ENCODE assay signal across 7 cellular contexts in the genomic region with DNA sequence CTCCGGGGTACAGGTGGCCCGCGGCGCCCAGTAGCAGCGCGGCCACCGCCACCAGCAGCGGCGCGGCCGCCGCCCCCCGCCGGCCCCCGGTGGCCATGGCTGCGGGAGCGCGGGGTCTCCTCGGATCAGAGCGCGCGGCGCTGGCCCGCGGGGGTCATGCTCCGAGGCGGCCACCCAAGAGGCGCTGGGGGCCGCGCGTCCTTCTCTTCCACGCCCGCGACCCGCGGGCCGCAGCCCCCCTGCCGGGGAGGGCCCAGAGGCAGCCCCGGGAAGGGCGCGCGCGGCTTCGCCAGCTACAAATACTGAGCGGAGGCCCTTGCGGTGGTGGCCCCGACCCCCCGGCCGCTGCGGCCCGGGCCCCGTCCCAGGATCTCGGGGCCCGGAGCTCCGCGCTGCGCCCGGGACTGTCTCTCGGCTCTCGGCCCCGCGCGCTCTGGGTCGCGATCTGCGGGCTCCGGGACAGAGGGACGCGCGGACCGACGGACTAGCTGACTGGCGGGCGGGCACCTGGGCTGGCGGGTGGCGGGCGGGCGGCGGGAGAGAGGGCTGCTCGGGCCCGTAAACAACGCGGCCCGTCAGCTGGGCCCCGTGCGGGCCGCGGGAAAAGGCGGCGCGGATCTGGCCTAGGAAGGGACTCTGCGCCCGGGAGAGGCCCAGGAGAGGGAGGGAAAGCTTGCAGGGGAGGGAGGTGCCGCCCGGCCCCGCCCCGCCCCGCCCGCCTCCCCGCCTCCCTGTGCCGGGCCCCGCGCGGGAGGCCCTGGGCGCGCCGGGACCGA. TPM values are rescaled to one million over a fixed set of nuclear protein-coding genes. Genes with fewer than 3 reads are reported as not detected.
DNase-seq lines count a peak whose midpoint lies in the region; ATAC-seq and TF ChIP-seq lines count a peak whose summit lies in the region.

A gene (minus strand): TSS at position 620 of the 776 bp plus-strand sequence. CDS start 523 bp downstream, at position 97.

- intact Hi-C loops in left colon (cut with DNase I, micrococcal nuclease), result loop anchor here in 1 of 2 donors (10.0 kb wide), 1 partner anchor 99 kb away; no protein-coding TSS in a partner anchor

- peak; percentile 84 for ATAC-seq in GM18511 (IDR thresholded peaks at IDR 0.05; ENCODE audit: unreplicated experiment)
- peak; percentile 53 for ATAC-seq in HG03103 (IDR thresholded peaks at IDR 0.05; ENCODE audit: low read depth, unreplicated experiment)
- peak; percentile 89 for ATAC-seq in left colon

- H3K4me3 ChIP-seq in coronary artery, result peak within 1 kb of the TSS; percentile 91

- H3K27ac ChIP-seq in coronary artery, result peak within 1 kb of the TSS; percentile 95

- no peak for TF ChIP-seq CTCF in coronary artery (IDR thresholded peaks at IDR 0.05)

- DNase-seq in NCI-H2171 (lab: John Stamatoyannopoulos, UW), result peak; percentile 87
- DNase-seq in activated CD4-positive, CD25-positive, alpha-beta regulatory T cell treated with anti-CD3 and anti-CD28 coated beads, Interleukin-2, amount 50 U/mL, for 72 hours, result peak; percentile 33
- peak; percentile 90 for DNase-seq in coronary artery (ENCODE audit: low spot score)
- DNase-seq in left colon, result peak; percentile 88 to 89
- peak; percentile 56 to 58 for DNase-seq in stimulated activated CD4-positive, alpha-beta T cell treated with anti-CD3 and anti-CD28 coated beads, Interleukin-15, amount 100 ng/mL, for 48 hours (ENCODE audit: low read depth in 2 of 2)

RNA-seq across cellular contexts. Expression of the gene that starts here (rescaled TPM):
- 10 to 100 TPM; 81.9 to 84.9 TPM for total RNA-seq in left colon

Comparison
In these comparisons a context has a peak if more than half of its experiments do, and no peak if none do; other contexts are left out.
1. Peak in every context shown above with its lines: DNase-seq, ATAC-seq, H3K4me3 ChIP-seq and H3K27ac ChIP-seq.
2. DNase-seq: peak in every context shown above with its lines; median percentile 90 in coronary artery; 88 in left colon; 87 in NCI-H2171; 57 in stimulated activated CD4-positive, alpha-beta T cell treated with anti-CD3 and anti-CD28 coated beads, Interleukin-15, amount 100 ng/mL, for 48 hours; 33 in activated CD4-positive, CD25-positive, alpha-beta regulatory T cell treated with anti-CD3 and anti-CD28 coated beads, Interleukin-2, amount 50 U/mL, for 72 hours.